9 cellular contexts compared by ENCODE assay signal in the genomic region with DNA sequence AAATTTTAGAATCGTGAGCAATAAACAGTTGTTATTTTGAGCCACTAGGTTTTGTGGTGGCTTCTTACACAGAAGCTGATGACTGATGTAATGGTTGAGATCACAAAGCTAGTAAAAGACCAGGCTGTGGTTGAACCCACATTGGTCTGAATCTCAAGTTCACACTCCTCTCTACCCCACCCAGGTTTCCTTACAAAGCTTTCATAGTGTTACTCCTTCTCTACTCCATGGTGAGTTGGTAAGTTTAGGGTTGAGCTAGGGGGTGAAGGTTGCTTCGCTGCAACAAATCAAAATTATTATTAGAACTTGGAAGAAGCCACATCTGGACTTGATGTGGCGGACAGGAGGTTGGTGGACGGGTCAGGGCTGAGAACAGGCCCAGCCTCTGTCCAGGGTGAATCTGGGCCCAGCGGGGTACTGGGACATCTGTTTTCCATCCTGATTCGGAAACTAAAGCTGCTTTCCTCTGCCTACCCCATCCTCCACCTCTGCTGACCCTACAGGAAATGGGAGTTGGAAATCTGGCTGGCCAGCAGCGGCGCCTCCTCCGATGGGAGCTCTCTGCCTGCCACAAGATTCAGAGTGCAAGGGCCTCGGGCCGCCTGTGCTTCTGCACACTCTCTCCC.
DNase-seq lines count a peak whose midpoint lies in the region; ATAC-seq and TF ChIP-seq lines count a peak whose summit lies in the region.
"Had no signal": no experiment of that assay in that cellular context is flagged by ENCODE, and none has a peak within 500 bp of the region (broad histone marks: within the 10 kb centered on the region; RNA-seq: fewer than 3 reads in every experiment).

No MANE protein-coding gene starts in this region.

- H3K27ac Mint-ChIP-seq in T-cell: peak overlapping the region; percentile 90 to 92

- H3K27me3 Mint-ChIP-seq in T-cell: no peaks in the 10 kb centered on the region

- H3K36me3 Mint-ChIP-seq in T-cell: no peaks in the 10 kb centered on the region

- H3K27me3 ChIP-seq in fibroblast of lung (ENCODE audit: control insufficient read depth, insufficient read depth, low read length): no peaks in the 10 kb centered on the region
- H3K27me3 ChIP-seq in osteoblast (ENCODE audit: insufficient read depth, low read length): no peaks in the 10 kb centered on the region

- no peaks in the 10 kb centered on the region for H3K9me3 Mint-ChIP-seq in T-cell

- POLR2A ChIA-PET in T-cell (lab: Charles Lee): interaction anchor here (0.6 to 4.7 kb wide), 11 partner anchors 28 to 129 kb away, joined by 3 to 19 read pairs (median 4); a partner anchor contains a TSS

- TF ChIP-seq CTCF in fibroblast of lung (conservative IDR thresholded peaks at IDR 0.05 in 1 of 2, IDR thresholded peaks at IDR 0.05 in 1 of 2; ENCODE audit: low read depth in 1 of 2, low read length in 2 of 2): no peak
- no peak for TF ChIP-seq CTCF in osteoblast (IDR thresholded peaks at IDR 0.05; ENCODE audit: extremely low read depth, low read depth, low read length)

- H3K4me1 ChIP-seq in fibroblast of lung (ENCODE audit: control insufficient read depth, extremely low read depth, insufficient read depth, low read length) (peaks cover 12% of the 10 kb centered on the region), osteoblast (ENCODE audit: insufficient read depth, low read length) (peaks cover 14% of the 10 kb centered on the region)

- H3K27ac ChIP-seq in fibroblast of lung (ENCODE audit: insufficient read depth, low read length): peak overlapping the region; percentile 63
- no peak overlapping the region for H3K27ac ChIP-seq in osteoblast (ENCODE audit: low read depth, low read length)

- CTCF ChIA-PET in T-cell (lab: Charles Lee): interaction anchor here (0.6 to 2.0 kb wide), 12 partner anchors 9 to 89 kb away, joined by 3 to 13 read pairs (median 5); no protein-coding TSS in a partner anchor

- H3K4me2 ChIP-seq in fibroblast of lung (ENCODE audit: extremely low read depth, insufficient read depth, low read length) (peak overlapping the region; percentile 40), osteoblast (ENCODE audit: insufficient read depth, low read length) (no peak overlapping the region)

- peak; percentile 27 for DNase-seq in GM04503 (ENCODE audit: low read depth)
- DNase-seq in T-cell: no peak
- DNase-seq in fibroblast of lung (ENCODE audit: low read depth in 2 of 2): peak in 1 of 2 donors; percentile 51
- peak; percentile 62 for DNase-seq in osteoblast (ENCODE audit: insufficient read length, low spot score, missing footprints)
- no peak for DNase-seq in A172 (ENCODE audit: low spot score)
- no peak for DNase-seq in stimulated activated CD8-positive, alpha-beta memory T cell treated with anti-CD3 and anti-CD28 coated beads, Interleukin-4, amount 100 ng/mL, for 48 hours
- DNase-seq in amniotic stem cell (lab: John Stamatoyannopoulos, UW): no peak
- DNase-seq: NCI-H2107 had no signal

- H4K20me1 ChIP-seq in fibroblast of lung (ENCODE audit: control insufficient read depth, extremely low read depth, insufficient read depth, low read length) (no peaks in the 10 kb centered on the region), osteoblast (ENCODE audit: insufficient read depth, low read length) (no peaks in the 10 kb centered on the region)

- H3K4me1 Mint-ChIP-seq in T-cell: peaks cover 80 to 90% (median 83%) of the 10 kb centered on the region in 3 donors

- no peaks in the 10 kb centered on the region for H3K9me3 ChIP-seq in fibroblast of lung (ENCODE audit: control insufficient read depth, insufficient read depth, low read depth, low read length)
- H3K9me3 ChIP-seq in osteoblast (ENCODE audit: low read depth, low read length): no peaks in the 10 kb centered on the region

- ATAC-seq in T-cell (replicated peaks in 1 of 4) (peak in 3 of 4 experiments; percentile 7 to 21 (median 12)), GM18517 (IDR thresholded peaks at IDR 0.05; ENCODE audit: unreplicated experiment) (no peak)

- peak overlapping the region; percentile 9 to 69 (median 29) for H3K4me3 Mint-ChIP-seq in T-cell

- H2AFZ ChIP-seq in fibroblast of lung (ENCODE audit: low read length) (peak overlapping the region; percentile 74), osteoblast (ENCODE audit: low read length) (peak overlapping the region; percentile 81)

- H3K9ac ChIP-seq in fibroblast of lung (ENCODE audit: insufficient read depth, low read length): no peak overlapping the region

- H3K36me3 ChIP-seq in fibroblast of lung (ENCODE audit: control insufficient read depth, insufficient read depth, low read length) (no peaks in the 10 kb centered on the region), osteoblast (ENCODE audit: insufficient read depth, low read length) (no peaks in the 10 kb centered on the region)

- no peaks in the 10 kb centered on the region for H3K79me2 ChIP-seq in fibroblast of lung (ENCODE audit: control insufficient read depth, insufficient read depth, low read length)
- no peaks in the 10 kb centered on the region for H3K79me2 ChIP-seq in osteoblast (ENCODE audit: insufficient read depth, low read length)

- no peak overlapping the region for H3K4me3 ChIP-seq in fibroblast of lung (replicated peaks in 1 of 4; ENCODE audit: control extremely low read depth in 1 of 4, insufficient read depth in 1 of 4, low read depth in 3 of 4, low read length in 4 of 4)
- H3K4me3 ChIP-seq in osteoblast (ENCODE audit: insufficient read depth, low read length): no peak overlapping the region

Comparison
In these comparisons a context has a peak if more than half of its experiments do, and no peak if none do; other contexts are left out.
1. DNase-seq: peak in GM04503 (single experiment) and osteoblast (single experiment); none in T-cell (0 of 34), A172 (single experiment), stimulated activated CD8-positive, alpha-beta memory T cell treated with anti-CD3 and anti-CD28 coated beads, Interleukin-4, amount 100 ng/mL, for 48 hours (single experiment) and amniotic stem cell (single experiment).